Comparison of ENCODE assay signal across 23 cellular contexts in the genomic region with DNA sequence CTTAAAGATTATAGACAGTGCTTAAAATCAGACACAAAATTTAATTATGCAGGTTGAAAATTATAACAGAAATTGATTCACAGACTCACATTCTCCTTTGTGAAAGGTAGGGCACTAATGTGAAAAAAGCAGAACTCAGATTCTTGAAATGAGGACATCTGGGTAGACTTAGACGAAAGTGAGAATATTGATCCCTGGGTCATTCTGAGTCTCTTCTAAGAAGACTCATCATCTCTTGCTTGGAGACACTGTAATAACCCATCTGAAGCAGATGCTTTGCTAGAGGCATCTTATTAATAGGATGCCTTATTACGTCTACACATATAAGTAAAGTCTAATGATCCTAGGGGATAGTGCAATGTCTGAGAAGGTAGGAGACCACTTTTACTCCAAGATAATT.
"Had no signal": no experiment of that assay in that cellular context is flagged by ENCODE, and none has a peak within 500 bp of the region (broad histone marks: within the 10 kb centered on the region; RNA-seq: fewer than 3 reads in every experiment).

No MANE protein-coding gene starts in this region.

- ATAC-seq: Panc1, PC-3, T-cell had no signal

- H3K4me3 Mint-ChIP-seq: T-cell had no signal

- H3K9ac ChIP-seq: SK-N-SH had no signal

- H3K27ac ChIP-seq: RWPE1 had no signal

- H3K9me3 ChIP-seq: SK-N-SH had no signal

- H3K4me2 ChIP-seq: SK-N-SH had no signal

- DNase-seq: KBM-7; NCI-H1092; NCI-H1105 treated with DMSO at 0.1 percent for 48 hours; NCI-H1417 treated with DMSO at 0.1 percent for 48 hours; NCI-H146; NCI-H1694 treated with DMSO at 0.1 percent for 48 hours; NCI-H1930; NCI-H2081; NCI-H2107; NCI-H226; NCI-H446; NCI-H510A; NCI-H524 treated with DMSO at 0.1 percent for 48 hours; NCI-H69; NCI-H774; NK-92 treated with Interleukin-12 subunit alpha and Interleukin-12 subunit beta, amount 100 ng/mL, for 24 hours; PC-3; SHP77; SK-N-SH; SW 1271; T-cell had no signal

- H3K27ac Mint-ChIP-seq: T-cell had no signal
